Comparison of ENCODE assay signal across 9 cellular contexts in genomic region chrX:24151513-24151912, GRCh38. TPM values are rescaled to one million over a fixed set of nuclear protein-coding genes. Genes with fewer than 3 reads are reported as not detected.
A peak's percentile ranks its signal among the peaks of the same experiment; 100 is the strongest.
DNase-seq lines count a peak whose midpoint lies in the region; ATAC-seq and TF ChIP-seq lines count a peak whose summit lies in the region.
"Had no signal": no experiment of that assay in that cellular context is flagged by ENCODE, and none has a peak within 500 bp of the region (broad histone marks: within the 10 kb centered on the region; RNA-seq: fewer than 3 reads in every experiment).

No MANE protein-coding gene starts in this region.

- intact Hi-C loops in Right ventricle myocardium superior (cut with DNase I) = no loop called here
- intact Hi-C loops in lower lobe of right lung (cut with DNase I) = no loop called here

- CTCF ChIA-PET in GM10248 (lab: Yijun Ruan, JAX) = interaction anchor here (1.2 kb wide), 1 partner anchor 11 kb away, joined by 4 read pairs; no protein-coding TSS in a partner anchor

- H3K27me3 Mint-ChIP-seq in type B pancreatic cell = no peaks in the 10 kb centered on the region

- peak overlapping the region; percentile 91 for H3K27ac Mint-ChIP-seq in type B pancreatic cell

- no peaks in the 10 kb centered on the region for H3K9me3 Mint-ChIP-seq in type B pancreatic cell

- peak overlapping the region; percentile 98 for H3K4me3 ChIP-seq in cardiac muscle cell
- peak overlapping the region; percentile 97 for H3K4me3 ChIP-seq in adipocyte (ENCODE audit: low read length)
- peak overlapping the region; percentile 68 for H3K4me3 ChIP-seq in lower lobe of right lung

- ATAC-seq in Right ventricle myocardium superior (ENCODE audit: poor library complexity) (no peak), lower lobe of right lung (no peak)

- H3K36me3 ChIP-seq in cardiac muscle cell (peaks cover 2% of the 10 kb centered on the region), adipocyte (ENCODE audit: control insufficient read depth, insufficient read depth, low read length, severe bottlenecking) (peaks cover 33% of the 10 kb centered on the region), lower lobe of right lung (no peaks in the 10 kb centered on the region)

- H3K4me1 ChIP-seq in cardiac muscle cell (ENCODE audit: low read depth) (peaks cover 51% of the 10 kb centered on the region), adipocyte (ENCODE audit: control insufficient read depth, insufficient read depth, low read length) (peaks cover 70% of the 10 kb centered on the region), lower lobe of right lung (peaks cover 57% of the 10 kb centered on the region)

- H3K27ac ChIP-seq in cardiac muscle cell (peak overlapping the region; percentile 100), lower lobe of right lung (peak overlapping the region; percentile 95)

- peaks cover 18% of the 10 kb centered on the region for H3K36me3 Mint-ChIP-seq in type B pancreatic cell

- TF ChIP-seq CTCF in cardiac muscle cell (IDR thresholded peaks at IDR 0.05; ENCODE audit: low read depth, low read length) (no peak), lower lobe of right lung (IDR thresholded peaks at IDR 0.05) (no peak), type B pancreatic cell (conservative IDR thresholded peaks at IDR 0.05) (no peak), GM10248 (IDR thresholded peaks at IDR 0.05; ENCODE audit: control extremely low read depth, extremely low read depth, low read depth, missing control alignments) (no peak)

- DNase-seq in cardiac muscle cell (ENCODE audit: low read depth in 1 of 2, low spot score in 1 of 2) (no peak), Right ventricle myocardium superior (no peak), adipocyte (ENCODE audit: low read depth) (no peak), lower lobe of right lung (no peak), type B pancreatic cell (ENCODE audit: extremely low spot score, unreplicated experiment) (no peak), NCI-H446 (lab: John Stamatoyannopoulos, UW) (no peak), T1000 (lab: John Stamatoyannopoulos, UW) (no peak), GM10248 (ENCODE audit: extremely low spot score) (no peak)
- DNase-seq: caudate nucleus had no signal

- H3K9me3 ChIP-seq in cardiac muscle cell (ENCODE audit: low read depth) = no peaks in the 10 kb centered on the region
- H3K9me3 ChIP-seq in adipocyte (ENCODE audit: control insufficient read depth, low read length) = no peaks in the 10 kb centered on the region
- H3K9me3 ChIP-seq in lower lobe of right lung = no peaks in the 10 kb centered on the region

- no peaks in the 10 kb centered on the region for H3K27me3 ChIP-seq in cardiac muscle cell
- H3K27me3 ChIP-seq in adipocyte (replicated peaks; ENCODE audit: control insufficient read depth, insufficient read depth, low read length) = no peaks in the 10 kb centered on the region
- no peaks in the 10 kb centered on the region for H3K27me3 ChIP-seq in lower lobe of right lung (ENCODE audit: low read depth)

- peak overlapping the region; percentile 92 for H3K4me3 Mint-ChIP-seq in type B pancreatic cell

- POLR2A ChIA-PET in GM10248 (lab: Yijun Ruan, JAX) = no interaction called here

- H3K9ac ChIP-seq in adipocyte (ENCODE audit: low read length) = peak overlapping the region; percentile 98

- H3K4me1 Mint-ChIP-seq in type B pancreatic cell (ENCODE audit: unreplicated experiment) = peaks cover 55% of the 10 kb centered on the region

RNA-seq across cellular contexts. Expression of gene ZFX, which starts 2.0 kb away (rescaled TPM):
- total RNA-seq in cardiac muscle cell (39.9 and 43.6 TPM in 2 replicates), Right ventricle myocardium superior (32.9 TPM), lower lobe of right lung (39.1 TPM), type B pancreatic cell (ENCODE audit: low replicate concordance) (68.8 and 79.7 TPM in 2 replicates)
- 24.6 and 36.6 TPM in 2 replicates for polyA plus RNA-seq in cardiac muscle cell
